In genomic region chr2:150528861-150529801, GRCh38 we compare ENCODE assay signal across 8 cellular contexts. TPM values are rescaled to one million over a fixed set of nuclear protein-coding genes. Genes with fewer than 3 reads are reported as not detected.
A peak's percentile ranks its signal among the peaks of the same experiment; 100 is the strongest.
DNase-seq lines count a peak whose midpoint lies in the region; ATAC-seq and TF ChIP-seq lines count a peak whose summit lies in the region.

No MANE protein-coding gene starts in this region.

- H3K9me3 ChIP-seq in SK-N-SH: no peaks in the 10 kb centered on the region

- no peak for DNase-seq in SK-N-SH
- DNase-seq in neural crest cell (ENCODE audit: low read depth, low spot score): no peak
- DNase-seq in pons (ENCODE audit: low spot score): no peak
- no peak for DNase-seq in activated CD4-positive, alpha-beta T cell treated with anti-CD3 and anti-CD28 coated beads for 48 hours
- no peak for DNase-seq in CD14-positive monocyte (ENCODE audit: low spot score)
- no peak for DNase-seq in superior temporal gyrus (ENCODE audit: extremely low spot score)

- H3F3A ChIP-seq in SK-N-SH (replicated peaks; ENCODE audit: insufficient read depth): peaks cover 35% of the 10 kb centered on the region

- no peak overlapping the region for H3K4me3 Mint-ChIP-seq in neural crest cell
- H3K4me3 Mint-ChIP-seq in CD14-positive monocyte: no peak overlapping the region

- H3K9me2 ChIP-seq in SK-N-SH: no peaks in the 10 kb centered on the region

- peak overlapping the region; percentile 60 for H3K9ac ChIP-seq in SK-N-SH

- H3K4me1 ChIP-seq in SK-N-SH (ENCODE audit: control insufficient read depth in 1 of 2, insufficient read depth in 2 of 2, low read depth in 1 of 2, low read length in 1 of 2): peaks cover 7 to 38% of the 10 kb centered on the region in 2 experiments

- no peak overlapping the region for H3K4me3 ChIP-seq in SK-N-SH (ENCODE audit: low read depth in 2 of 2, low read length in 1 of 2)

- intact Hi-C loops in CD14-positive monocyte (cut with micrococcal nuclease): no loop called here

- TF ChIP-seq RAD21 in SK-N-SH (IDR thresholded peaks at IDR 0.05; ENCODE audit: low read length): no peak

- H3K27me3 ChIP-seq in SK-N-SH (ENCODE audit: insufficient read depth): no peaks in the 10 kb centered on the region

- H3K4me2 ChIP-seq in SK-N-SH: peak overlapping the region; percentile 56

- WGBS in SK-N-SH (ENCODE audit: low lambda C conversion rate): 17% methylated on average over 5 of the region's 5 CpGs

- peak overlapping the region; percentile 80 for H3K27ac Mint-ChIP-seq in neural crest cell (ENCODE audit: unreplicated experiment)
- H3K27ac Mint-ChIP-seq in CD14-positive monocyte: no peak overlapping the region

- no peak for TF ChIP-seq CTCF in SK-N-SH (IDR thresholded peaks at IDR 0.05)
- TF ChIP-seq CTCF in neural crest cell (conservative IDR thresholded peaks at IDR 0.05): no peak
- TF ChIP-seq CTCF in CD14-positive monocyte (IDR thresholded peaks at IDR 0.05): no peak

- peak overlapping the region; percentile 57; the same call in 1 of the 2 replicates for H2AFZ ChIP-seq in SK-N-SH (ENCODE audit: low read depth)

- POLR2A ChIA-PET in SK-N-SH (lab: Yijun Ruan, JAX): no interaction called here

- peaks cover 8% of the 10 kb centered on the region for H3K9me3 Mint-ChIP-seq in neural crest cell
- H3K9me3 Mint-ChIP-seq in CD14-positive monocyte: peaks cover 0 to 13% (median 2%) of the 10 kb centered on the region in 7 donors

- H3K27me3 Mint-ChIP-seq in neural crest cell (ENCODE audit: low read depth) (no peaks in the 10 kb centered on the region), CD14-positive monocyte (ENCODE audit: low read depth in 3 of 3) (no peaks in the 10 kb centered on the region)

- TF ChIP-seq EP300 in SK-N-SH (IDR thresholded peaks at IDR 0.05; ENCODE audit: borderline replicate concordance in 1 of 2, low read depth in 1 of 2, low read length in 1 of 2): peak in 1 of 2 experiments; percentile 69; a peak in 2 of 4 replicates

- ATAC-seq in GM19035 (IDR thresholded peaks at IDR 0.05; ENCODE audit: unreplicated experiment) (peak; percentile 87), HG03060 (IDR thresholded peaks at IDR 0.05; ENCODE audit: low read depth, unreplicated experiment) (peak; percentile 79)

- H3K36me3 ChIP-seq in SK-N-SH (replicated peaks in 1 of 2; ENCODE audit: control insufficient read depth in 1 of 2, insufficient read depth in 2 of 2, low read length in 1 of 2): no peaks in the 10 kb centered on the region

- CTCF ChIA-PET in SK-N-SH (lab: Yijun Ruan, JAX): no interaction called here

- no peaks in the 10 kb centered on the region for H3K79me2 ChIP-seq in SK-N-SH (ENCODE audit: insufficient read depth)

- no peaks in the 10 kb centered on the region for H4K20me1 ChIP-seq in SK-N-SH (ENCODE audit: insufficient read depth)

- H3K36me3 Mint-ChIP-seq in neural crest cell (ENCODE audit: low read depth): peaks cover under 1% of the 10 kb centered on the region
- no peaks in the 10 kb centered on the region for H3K36me3 Mint-ChIP-seq in CD14-positive monocyte

- H3K4me1 Mint-ChIP-seq in neural crest cell (peaks cover 19% of the 10 kb centered on the region), CD14-positive monocyte (no peaks in the 10 kb centered on the region)

- H3K27ac ChIP-seq in SK-N-SH (ENCODE audit: low read depth in 2 of 2, low read length in 1 of 2): peak overlapping the region; percentile 81 to 95

TF ChIP-seq in SK-N-SH, 30 proteins besides CTCF, POLR2A, EP300 and RAD21:
- TF ChIP-seq MXI1 (IDR thresholded peaks at IDR 0.05; ENCODE audit: low read depth, low read length) (no peak), TEAD4 (IDR thresholded peaks at IDR 0.05; ENCODE audit: borderline replicate concordance, insufficient read depth) (peak; percentile 62), EZH2phosphoT487 (IDR thresholded peaks at IDR 0.05; ENCODE audit: borderline replicate concordance, low read depth) (no peak), TCF12 (IDR thresholded peaks at IDR 0.05) (peak; percentile 70), TAF1 (IDR thresholded peaks at IDR 0.05; ENCODE audit: borderline replicate concordance, low read depth, low read length) (peak; percentile 39; the same call in 1 of the 2 replicates), MAX (IDR thresholded peaks at IDR 0.05; ENCODE audit: low read depth) (0 out of 2 replicates have a peak, but pooled peaks have one; percentile 42), ELF1 (IDR thresholded peaks at IDR 0.05) (no peak), FOSL2 (IDR thresholded peaks at IDR 0.05; ENCODE audit: borderline replicate concordance, low read depth) (peak; percentile 62; the same call in 1 of the 2 replicates), GATA2 (CRISPR knock-in tag; IDR thresholded peaks at IDR 0.05) (no peak), YY1 (IDR thresholded peaks at IDR 0.05; ENCODE audit: low read depth) (no peak), MEF2A (IDR thresholded peaks at IDR 0.05; ENCODE audit: borderline replicate concordance, low read depth) (0 out of 2 replicates have a peak, but pooled peaks have one; percentile 10), JUND (IDR thresholded peaks at IDR 0.05) (peak; percentile 56; the same call in 1 of the 2 replicates)
- TF ChIP-seq, protein P1, sequence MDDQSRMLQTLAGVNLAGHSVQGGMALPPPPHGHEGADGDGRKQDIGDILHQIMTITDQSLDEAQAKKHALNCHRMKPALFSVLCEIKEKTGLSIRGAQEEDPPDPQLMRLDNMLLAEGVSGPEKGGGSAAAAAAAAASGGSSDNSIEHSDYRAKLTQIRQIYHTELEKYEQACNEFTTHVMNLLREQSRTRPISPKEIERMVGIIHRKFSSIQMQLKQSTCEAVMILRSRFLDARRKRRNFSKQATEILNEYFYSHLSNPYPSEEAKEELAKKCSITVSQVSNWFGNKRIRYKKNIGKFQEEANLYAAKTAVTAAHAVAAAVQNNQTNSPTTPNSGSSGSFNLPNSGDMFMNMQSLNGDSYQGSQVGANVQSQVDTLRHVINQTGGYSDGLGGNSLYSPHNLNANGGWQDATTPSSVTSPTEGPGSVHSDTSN (IDR thresholded peaks at IDR 0.05): peak; percentile 73

RNA-seq across cellular contexts. Expression of gene RND3, which starts 41.7 kb away (rescaled TPM):
- 49.7 and 56.7 TPM in 2 replicates for polyA plus RNA-seq in SK-N-SH (2012; rRNA removed)
- 39.1 and 50.9 TPM in 2 replicates for polyA plus RNA-seq in SK-N-SH (2012; cell fraction: cytosol; rRNA removed)
- polyA plus RNA-seq in SK-N-SH (2012; cell fraction: nucleus; rRNA removed): 55.8 and 82.5 TPM in 2 replicates
- total RNA-seq in neural crest cell: 49.7 and 54.3 TPM in 2 replicates
- not detected for polyA plus RNA-seq in CD14-positive monocyte

Comparison
In these comparisons a context has a peak if more than half of its experiments do, and no peak if none do; other contexts are left out.
1. RNA of gene RND3, which starts 41.7 kb away (polyA plus RNA-seq): 39.1 to 82.5 TPM in SK-N-SH; not detected in CD14-positive monocyte; every median in the first group is over 10 times any median in the second.